Comparison of ENCODE assay signal across 23 cellular contexts in genomic region chr3:147688868-147689267, GRCh38.
"Had no signal": no experiment of that assay in that cellular context is flagged by ENCODE, and none has a peak within 500 bp of the region (broad histone marks: within the 10 kb centered on the region; RNA-seq: fewer than 3 reads in every experiment).

No MANE protein-coding gene starts in this region.

- H3K36me3 Mint-ChIP-seq: activated naive CD4-positive, alpha-beta T cell treated with anti-CD3 and anti-CD28 coated beads, Interleukin-2, amount 50 U/mL, for 24 hours; stimulated activated naive B cell treated with anti-CD40 and anti-IgM and Interleukin-4, amounts not matched to agents 10 μg/mL and 1 μg/mL and 100 μg/mL, for 72 hours had no signal

- ATAC-seq: left ventricle myocardium superior; right cardiac atrium; stimulated activated naive B cell treated with anti-CD40 and anti-IgM and Interleukin-4, amounts not matched to agents 10 μg/mL and 1 μg/mL and 100 μg/mL, for 72 hours; upper lobe of right lung had no signal

- H3K4me3 ChIP-seq: esophagus squamous epithelium, suprapubic skin, tibial artery, upper lobe of right lung had no signal

- H3K4me3 Mint-ChIP-seq: activated naive CD4-positive, alpha-beta T cell treated with anti-CD3 and anti-CD28 coated beads, Interleukin-2, amount 50 U/mL, for 24 hours; activated T-cell treated with anti-CD3 and anti-CD28 coated beads, Interleukin-2, amount 50 U/mL, for 24 hours; central memory CD8-positive, alpha-beta T cell; nephron; stimulated activated naive B cell treated with anti-CD40 and anti-IgM and Interleukin-4, amounts not matched to agents 10 μg/mL and 1 μg/mL and 100 μg/mL, for 72 hours had no signal

- H3K9me3 ChIP-seq: esophagus squamous epithelium, suprapubic skin, tibial artery, upper lobe of right lung had no signal

- H3K27ac ChIP-seq: epithelial cell of prostate, esophagus squamous epithelium, suprapubic skin, tibial artery, upper lobe of right lung had no signal

- H3K4me1 Mint-ChIP-seq: activated naive CD4-positive, alpha-beta T cell treated with anti-CD3 and anti-CD28 coated beads, Interleukin-2, amount 50 U/mL, for 24 hours; central memory CD8-positive, alpha-beta T cell; stimulated activated naive B cell treated with anti-CD40 and anti-IgM and Interleukin-4, amounts not matched to agents 10 μg/mL and 1 μg/mL and 100 μg/mL, for 72 hours had no signal

- H3K36me3 ChIP-seq: esophagus squamous epithelium, suprapubic skin, tibial artery, upper lobe of right lung had no signal

- H3K4me1 ChIP-seq: esophagus squamous epithelium, suprapubic skin, tibial artery, upper lobe of right lung had no signal

- DNase-seq: activated CD4-positive, alpha-beta T cell treated with anti-CD3 and anti-CD28 coated beads for 48 hours; activated CD4-positive, alpha-beta T cell treated with anti-CD3 and anti-CD28 coated beads, Interleukin-2, amount 50 U/mL, for 48 hours; activated CD8-positive, alpha-beta memory T cell treated with anti-CD3 and anti-CD28 coated beads, Interleukin-2, amount 50 U/mL, for 48 hours; activated T-cell treated with anti-CD3 and anti-CD28 coated beads, Interleukin-2, amount 50 U/mL, for 24 hours; dermis blood vessel endothelial cell; effector CD4-positive, alpha-beta T cell; esophagus squamous epithelium; foreskin melanocyte; islet precursor cell; left ventricle myocardium superior; posterior cingulate gyrus; right cardiac atrium; stimulated activated CD4-positive, alpha-beta T cell treated with anti-CD3 and anti-CD28 coated beads, Interleukin-15, amount 100 ng/mL, for 24 hours; stimulated activated CD4-positive, alpha-beta T cell treated with anti-CD3 and anti-CD28 coated beads, Interleukin-2, amount 100 ng/mL, for 24 hours; stimulated activated naive B cell treated with anti-CD40 and anti-IgM and Interleukin-4, amounts not matched to agents 10 μg/mL and 1 μg/mL and 100 μg/mL, for 72 hours; tibial artery; upper lobe of right lung had no signal

- H3K27me3 Mint-ChIP-seq: activated naive CD4-positive, alpha-beta T cell treated with anti-CD3 and anti-CD28 coated beads, Interleukin-2, amount 50 U/mL, for 24 hours; activated T-cell treated with anti-CD3 and anti-CD28 coated beads, Interleukin-2, amount 50 U/mL, for 24 hours; central memory CD8-positive, alpha-beta T cell; stimulated activated naive B cell treated with anti-CD40 and anti-IgM and Interleukin-4, amounts not matched to agents 10 μg/mL and 1 μg/mL and 100 μg/mL, for 72 hours had no signal

- H3K9me3 Mint-ChIP-seq: activated naive CD4-positive, alpha-beta T cell treated with anti-CD3 and anti-CD28 coated beads, Interleukin-2, amount 50 U/mL, for 24 hours had no signal

- H3K27me3 ChIP-seq: esophagus squamous epithelium, suprapubic skin, tibial artery, upper lobe of right lung had no signal

- H3K27ac Mint-ChIP-seq: activated naive CD4-positive, alpha-beta T cell treated with anti-CD3 and anti-CD28 coated beads, Interleukin-2, amount 50 U/mL, for 24 hours; activated T-cell treated with anti-CD3 and anti-CD28 coated beads, Interleukin-2, amount 50 U/mL, for 24 hours; activated T-helper 2 cell treated with anti-CD3 and anti-CD28 coated beads, Interferon-gamma antibody, Interleukin-2, Interleukin-4, amounts not matched to agents 10 μg/mL and 5 μg/mL and 100 μg/mL, durations not matched to agents 14 hours and 24 hours and 36 hours; nephron; stimulated activated naive B cell treated with anti-CD40 and anti-IgM and Interleukin-4, amounts not matched to agents 10 μg/mL and 1 μg/mL and 100 μg/mL, for 72 hours had no signal
